ENCODE assay signal across 9 cellular contexts in the genomic region with DNA sequence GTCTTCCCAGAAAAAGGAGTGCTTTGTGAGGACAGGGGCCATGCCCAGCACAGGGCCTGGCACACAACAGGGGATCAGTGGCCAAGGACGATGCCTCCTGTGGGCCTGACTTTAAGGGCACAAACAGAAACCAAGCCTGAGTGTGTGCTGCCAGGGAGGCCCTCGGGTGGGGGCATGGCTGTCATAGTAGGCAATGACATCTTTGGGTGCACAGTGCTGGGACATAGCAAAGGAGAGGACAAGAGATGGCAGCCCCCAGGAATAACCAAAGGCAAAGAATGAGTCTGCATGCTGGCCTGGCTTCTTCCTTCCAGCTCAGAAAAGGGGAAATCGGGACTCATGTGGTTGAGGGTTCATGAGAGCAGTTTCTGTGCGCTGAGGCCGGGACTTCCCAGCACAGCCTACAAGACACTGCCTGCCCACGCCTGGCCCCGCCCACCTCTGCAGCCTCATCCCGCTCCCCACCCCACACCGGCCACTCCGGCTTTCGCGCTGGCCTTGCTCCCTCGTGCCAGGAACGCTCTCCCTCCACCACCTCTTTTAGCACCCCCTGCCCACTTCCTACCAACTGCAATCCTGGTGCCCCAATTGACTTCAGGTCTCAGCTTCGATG. TPM values are rescaled to one million over a fixed set of nuclear protein-coding genes. Genes with fewer than 3 reads are reported as not detected.
DNase-seq lines count a peak whose midpoint lies in the region; ATAC-seq, FAIRE-seq and TF ChIP-seq lines count a peak whose summit lies in the region.
"Had no signal": no experiment of that assay in that cellular context is flagged by ENCODE, and none has a peak within 500 bp of the region (broad histone marks: within the 10 kb centered on the region; RNA-seq: fewer than 3 reads in every experiment).

No MANE protein-coding gene starts in this region.

- no peak overlapping the region for H3K4me3 ChIP-seq in astrocyte (ENCODE audit: insufficient read depth, low read depth, low read length)
- no peak overlapping the region for H3K4me3 ChIP-seq in suprapubic skin

- H3K36me3 ChIP-seq in astrocyte (ENCODE audit: insufficient read depth, low read length) (no peaks in the 10 kb centered on the region), suprapubic skin (no peaks in the 10 kb centered on the region)

- ATAC-seq in HG03108 (IDR thresholded peaks at IDR 0.05; ENCODE audit: unreplicated experiment): peak; percentile 57
- peak; percentile 54 to 64 (median 57) for ATAC-seq in natural killer cell
- no peak for ATAC-seq in HG03025 (IDR thresholded peaks at IDR 0.05; ENCODE audit: low FRiP score, unreplicated experiment)

- H3K4me2 ChIP-seq in astrocyte (ENCODE audit: low read length): no peak overlapping the region

- H3K4me3 Mint-ChIP-seq in T-helper 2 cell treated with Interferon-gamma antibody and Interleukin-4, amounts not matched to agents 5 μg/mL and 100 μg/mL, for 36 hours: no peak overlapping the region
- no peak overlapping the region for H3K4me3 Mint-ChIP-seq in astrocyte (ENCODE audit: unreplicated experiment)
- peak overlapping the region; percentile 40 for H3K4me3 Mint-ChIP-seq in natural killer cell
- H3K4me3 Mint-ChIP-seq in chondrocyte (ENCODE audit: unreplicated experiment): no peak overlapping the region

- H3K9ac ChIP-seq in astrocyte (ENCODE audit: low read length): no peak overlapping the region

- no peak overlapping the region for H2AFZ ChIP-seq in astrocyte (ENCODE audit: low read depth, low read length)

- H3K27me3 ChIP-seq in astrocyte (ENCODE audit: insufficient read depth, low read length) (peaks cover 79% of the 10 kb centered on the region), suprapubic skin (peaks cover 89% of the 10 kb centered on the region)

- TF ChIP-seq POLR2A in suprapubic skin (IDR thresholded peaks at IDR 0.05): no peak

- intact Hi-C loops in natural killer cell (cut with micrococcal nuclease): no loop called here

- DNase-seq in T-helper 2 cell treated with Interferon-gamma antibody and Interleukin-4, amounts not matched to agents 5 μg/mL and 100 μg/mL, for 36 hours (ENCODE audit: low spot score): peak; percentile 36
- DNase-seq in T-helper 2 cell (no peak), astrocyte (ENCODE audit: low read depth) (no peak), natural killer cell (no peak), chondrocyte (ENCODE audit: low spot score) (no peak), suprapubic skin (ENCODE audit: low spot score in 2 of 2) (no peak)

- H3K36me3 Mint-ChIP-seq in T-helper 2 cell treated with Interferon-gamma antibody and Interleukin-4, amounts not matched to agents 5 μg/mL and 100 μg/mL, for 36 hours (ENCODE audit: low read depth): peaks cover 1% of the 10 kb centered on the region
- H3K36me3 Mint-ChIP-seq in astrocyte (ENCODE audit: low read depth, unreplicated experiment) (peaks cover 6% of the 10 kb centered on the region), natural killer cell (peaks cover 5% of the 10 kb centered on the region), chondrocyte (ENCODE audit: low read depth) (peaks cover 4% of the 10 kb centered on the region)

- H4K20me1 ChIP-seq in astrocyte (ENCODE audit: insufficient read depth, low read length): peaks cover 23% of the 10 kb centered on the region

- H3K9me3 Mint-ChIP-seq in T-helper 2 cell treated with Interferon-gamma antibody and Interleukin-4, amounts not matched to agents 5 μg/mL and 100 μg/mL, for 36 hours: no peaks in the 10 kb centered on the region
- H3K9me3 Mint-ChIP-seq in astrocyte (ENCODE audit: unreplicated experiment): peaks cover 10% of the 10 kb centered on the region
- H3K9me3 Mint-ChIP-seq in natural killer cell: no peaks in the 10 kb centered on the region
- H3K9me3 Mint-ChIP-seq in chondrocyte (ENCODE audit: low read depth): no peaks in the 10 kb centered on the region

- FAIRE-seq in astrocyte (lab: Jason Lieb, UNC): no peak
- FAIRE-seq: endometrium had no signal

- no peaks in the 10 kb centered on the region for H3K9me3 ChIP-seq in astrocyte (ENCODE audit: insufficient read depth, low read depth, low read length)
- H3K9me3 ChIP-seq in suprapubic skin: no peaks in the 10 kb centered on the region

- H3K27me3 Mint-ChIP-seq in T-helper 2 cell treated with Interferon-gamma antibody and Interleukin-4, amounts not matched to agents 5 μg/mL and 100 μg/mL, for 36 hours (ENCODE audit: low read depth): peaks cover 81% of the 10 kb centered on the region
- H3K27me3 Mint-ChIP-seq in astrocyte (ENCODE audit: low read depth, unreplicated experiment) (peaks cover 85% of the 10 kb centered on the region), natural killer cell (ENCODE audit: low read depth in 2 of 2) (peaks cover 70 to 86% of the 10 kb centered on the region in 2 donors), chondrocyte (ENCODE audit: low read depth) (peaks cover 84% of the 10 kb centered on the region)

- H3K27ac ChIP-seq in astrocyte (ENCODE audit: low read depth, low read length) (no peak overlapping the region), suprapubic skin (no peak overlapping the region)

- no peak for TF ChIP-seq EP300 in suprapubic skin (IDR thresholded peaks at IDR 0.05)

- no peak overlapping the region for H3K27ac Mint-ChIP-seq in T-helper 2 cell treated with Interferon-gamma antibody and Interleukin-4, amounts not matched to agents 5 μg/mL and 100 μg/mL, for 36 hours
- H3K27ac Mint-ChIP-seq in astrocyte (ENCODE audit: unreplicated experiment) (peak overlapping the region; percentile 34), natural killer cell (peak overlapping the region in 1 of 2 donors; percentile 20), chondrocyte (ENCODE audit: unreplicated experiment) (no peak overlapping the region)

- no peaks in the 10 kb centered on the region for H3K79me2 ChIP-seq in astrocyte (ENCODE audit: insufficient read depth, low read length)

- peaks cover 19% of the 10 kb centered on the region for H3K4me1 Mint-ChIP-seq in T-helper 2 cell treated with Interferon-gamma antibody and Interleukin-4, amounts not matched to agents 5 μg/mL and 100 μg/mL, for 36 hours (ENCODE audit: low read depth)
- H3K4me1 Mint-ChIP-seq in astrocyte (ENCODE audit: low read depth, unreplicated experiment) (peaks cover 10% of the 10 kb centered on the region), natural killer cell (peaks cover 33 to 35% of the 10 kb centered on the region in 2 donors), chondrocyte (ENCODE audit: low read depth) (peaks cover 25% of the 10 kb centered on the region)

- H3K4me1 ChIP-seq in astrocyte (ENCODE audit: insufficient read depth, low read length) (peaks cover 2% of the 10 kb centered on the region), suprapubic skin (peaks cover 41% of the 10 kb centered on the region)

- TF ChIP-seq CTCF in astrocyte (IDR thresholded peaks at IDR 0.05; ENCODE audit: insufficient read depth, low read depth, low read length) (no peak), natural killer cell (IDR thresholded peaks at IDR 0.05) (no peak), chondrocyte (IDR thresholded peaks at IDR 0.05) (no peak), suprapubic skin (IDR thresholded peaks at IDR 0.05) (no peak)

- 8% methylated on average over 14 of the region's 15 CpGs for whole genome bisulfite sequencing in suprapubic skin

RNA-seq across cellular contexts. Expression of a gene that starts 13.8 kb away (rescaled TPM):
- total RNA-seq in astrocyte: 0.14 TPM in 1 of 2 replicates, not detected in the other
- total RNA-seq in natural killer cell: not detected
- total RNA-seq in chondrocyte: 0.20 TPM in 1 of 3 replicates, not detected in the others
- 10 to 100 TPM in 3 of 4 donors, 1 to 10 TPM in 1; 1.7 to 20.6 (median 11.6) TPM for total RNA-seq in suprapubic skin
